Comparison of ENCODE assay signal across 15 cellular contexts in the genomic region with DNA sequence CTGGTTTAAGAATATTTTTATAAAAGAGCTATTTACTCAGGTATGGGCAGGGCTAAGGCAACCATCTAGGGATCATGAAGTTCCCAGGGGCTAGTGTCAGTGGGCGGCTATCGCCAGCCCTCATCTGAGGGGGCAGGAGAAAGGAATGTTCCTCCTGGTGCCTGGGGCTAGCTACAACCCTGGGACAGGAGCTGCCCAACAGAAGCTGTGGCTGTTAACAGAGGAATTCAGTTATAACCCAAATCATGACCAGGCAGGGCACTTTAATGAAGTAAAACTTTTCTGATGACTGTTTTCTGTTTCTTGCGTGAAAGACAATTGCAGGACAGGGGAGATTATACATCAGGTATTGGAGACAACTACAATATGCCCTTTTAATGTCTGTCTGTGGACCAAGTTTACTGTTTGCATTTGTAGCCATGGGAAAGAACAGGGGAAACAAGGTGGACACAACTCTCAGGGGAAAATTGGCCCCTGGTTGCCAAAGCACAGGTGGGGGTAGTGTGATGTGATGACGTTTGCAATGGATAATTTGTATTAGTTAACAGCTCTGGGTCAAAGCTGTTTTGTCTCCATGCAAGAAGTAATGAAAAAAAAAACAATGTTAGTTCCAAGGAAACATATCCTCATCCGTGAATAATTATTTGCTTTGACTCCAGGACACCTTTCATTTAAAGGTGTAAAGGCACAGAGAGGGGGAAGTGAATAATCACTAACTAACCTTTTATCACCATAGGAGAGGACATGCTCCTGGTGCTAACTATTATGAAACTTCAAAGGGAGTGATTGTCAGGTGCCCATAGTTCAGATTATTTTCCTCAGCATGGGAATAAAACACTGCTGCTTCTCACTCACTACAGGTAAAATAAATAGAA.
DNase-seq lines count a peak whose midpoint lies in the region; ATAC-seq and TF ChIP-seq lines count a peak whose summit lies in the region.
"Had no signal": no experiment of that assay in that cellular context is flagged by ENCODE, and none has a peak within 500 bp of the region (broad histone marks: within the 10 kb centered on the region; RNA-seq: fewer than 3 reads in every experiment).

No MANE protein-coding gene starts in this region.

- H3K4me1 ChIP-seq in breast epithelium (peaks cover 4 to 12% of the 10 kb centered on the region in 2 donors), neutrophil (ENCODE audit: control insufficient read depth in 1 of 2, insufficient read depth in 1 of 2, low read depth in 1 of 2, low read length in 1 of 2) (peaks cover 78 to 81% of the 10 kb centered on the region in 2 experiments)

- intact Hi-C loops in breast epithelium (cut with DNase I; ENCODE audit: low total_unique reads), result no loop called here
- intact Hi-C loops in sciatic nerve (cut with DNase I), result no loop called here

- H3K27me3 ChIP-seq in breast epithelium, result no peaks in the 10 kb centered on the region
- H3K27me3 ChIP-seq in neutrophil, result no peaks in the 10 kb centered on the region

- no peak for TF ChIP-seq CTCF in breast epithelium (IDR thresholded peaks at IDR 0.05)
- no peak for TF ChIP-seq CTCF in neutrophil (IDR thresholded peaks at IDR 0.05)

- H3K9me3 ChIP-seq in breast epithelium, result no peaks in the 10 kb centered on the region
- no peaks in the 10 kb centered on the region for H3K9me3 ChIP-seq in neutrophil

- no peak for TF ChIP-seq POLR2A in breast epithelium (IDR thresholded peaks at IDR 0.05)

- H3K27ac ChIP-seq in breast epithelium (peak overlapping the region; percentile 79 to 82), neutrophil (peak overlapping the region; percentile 88)

- ATAC-seq in GM18867 (IDR thresholded peaks at IDR 0.05; ENCODE audit: unreplicated experiment) (no peak), sciatic nerve (no peak)
- ATAC-seq: K562 had no signal

- H3K36me3 ChIP-seq in breast epithelium (no peaks in the 10 kb centered on the region), neutrophil (no peaks in the 10 kb centered on the region)

- DNase-seq in EL (peak; percentile 72), NCI-H2081 treated with DMSO at 0.1 percent for 48 hours (lab: John Stamatoyannopoulos, UW) (peak; percentile 82), breast epithelium (ENCODE audit: low spot score in 2 of 2) (peak in 1 of 2 donors; percentile 80), GOT3 (lab: John Stamatoyannopoulos, UW) (no peak), retina (no peak), sciatic nerve (ENCODE audit: low spot score) (no peak)
- DNase-seq: activated effector memory CD4-positive, alpha-beta T cell treated with Interleukin-2 at 50 U/mL for 16 hours; amniotic stem cell; GF-D8; NCI-H1092; occipital lobe; Right ventricle myocardium superior had no signal

- peak overlapping the region in 1 of 3 donors; percentile 28 for H3K4me3 ChIP-seq in breast epithelium
- no peak overlapping the region for H3K4me3 ChIP-seq in neutrophil (ENCODE audit: low read depth in 1 of 2, low read length in 1 of 2)
- H3K4me3 ChIP-seq: K562 had no signal

Comparison
In these comparisons a context has a peak if more than half of its experiments do, and no peak if none do; other contexts are left out.
1. DNase-seq: peak in EL (single experiment) and NCI-H2081 treated with DMSO at 0.1 percent for 48 hours (single experiment); none in GOT3 (single experiment), retina (single experiment) and sciatic nerve (single experiment).